ENCODE assay signal across 18 cellular contexts in genomic region chr1:20479840-20480239, GRCh38.
"Had no signal": no experiment of that assay in that cellular context is flagged by ENCODE, and none has a peak within 500 bp of the region (broad histone marks: within the 10 kb centered on the region; RNA-seq: fewer than 3 reads in every experiment).

No MANE protein-coding gene starts in this region.

- H3K27me3 ChIP-seq: testis, vagina had no signal

- H3K27ac Mint-ChIP-seq: activated CD8-positive, alpha-beta memory T cell treated with anti-CD3 and anti-CD28 coated beads, Interleukin-2, amount 10 ng/mL, durations not matched to agents 7 days and 5 days; natural killer cell had no signal

- H3K4me3 ChIP-seq: ascending aorta, cardiac muscle cell, mucosa of descending colon, testis, vagina had no signal

- H3K4me3 Mint-ChIP-seq: activated CD8-positive, alpha-beta memory T cell treated with anti-CD3 and anti-CD28 coated beads, Interleukin-2, amount 10 ng/mL, durations not matched to agents 7 days and 5 days; natural killer cell had no signal

- H3K27ac ChIP-seq: ascending aorta, cardiac muscle cell, testis, vagina had no signal

- H3K9me3 Mint-ChIP-seq: natural killer cell had no signal

- DNase-seq: activated CD4-positive, alpha-beta T cell treated with anti-CD3 and anti-CD28 coated beads for 1 hour; activated CD4-positive, alpha-beta T cell treated with anti-CD3 and anti-CD28 coated beads, Interleukin-2, amount 50 U/mL, for 48 hours; activated CD8-positive, alpha-beta memory T cell treated with anti-CD3 and anti-CD28 coated beads, Interleukin-2, amount 10 ng/mL, durations not matched to agents 7 days and 5 days; activated gamma-delta T cell; activated T-cell treated with anti-CD3 and anti-CD28 coated beads, Interleukin-2, amount 50 U/mL, for 48 hours; cortex of kidney; erythroblast; left cardiac atrium; natural killer cell; stimulated activated CD4-positive, alpha-beta T cell treated with anti-CD3 and anti-CD28 coated beads, Interleukin-4, amount 100 ng/mL, for 1 hour; stimulated activated CD8-positive, alpha-beta memory T cell treated with anti-CD3 and anti-CD28 coated beads, Interleukin-4, amount 100 ng/mL, for 48 hours; stimulated activated naive CD8-positive, alpha-beta T cell treated with anti-CD3 and anti-CD28 coated beads, Interleukin-15, Interleukin-2, amounts not matched to agents 100 U/mL and 50 U/mL, for 24 hours; SW 1271; testis had no signal

- H3K9me3 ChIP-seq: ascending aorta, mucosa of descending colon, testis, vagina had no signal

- H3K36me3 Mint-ChIP-seq: activated CD8-positive, alpha-beta memory T cell treated with anti-CD3 and anti-CD28 coated beads, Interleukin-2, amount 10 ng/mL, durations not matched to agents 7 days and 5 days; natural killer cell had no signal

- ATAC-seq: activated CD8-positive, alpha-beta memory T cell treated with anti-CD3 and anti-CD28 coated beads, Interleukin-2, amount 10 ng/mL, durations not matched to agents 7 days and 5 days; left cardiac atrium; natural killer cell; stimulated activated naive CD8-positive, alpha-beta T cell treated with anti-CD3 and anti-CD28 coated beads, Interleukin-15, Interleukin-2, amounts not matched to agents 100 U/mL and 50 U/mL, for 24 hours had no signal

- H3K36me3 ChIP-seq: ascending aorta, cardiac muscle cell, vagina had no signal
